ENCODE assay signal across 14 cellular contexts in genomic region chrX:118545510-118545909, GRCh38.
"Had no signal": no experiment of that assay in that cellular context is flagged by ENCODE, and none has a peak within 500 bp of the region (broad histone marks: within the 10 kb centered on the region; RNA-seq: fewer than 3 reads in every experiment).

No MANE protein-coding gene starts in this region.

- H3K4me1 ChIP-seq: adrenal gland, neural progenitor cell, sigmoid colon had no signal

- H3K9ac ChIP-seq: neural progenitor cell had no signal

- H3K4me2 ChIP-seq: neural progenitor cell had no signal

- H3K4me3 Mint-ChIP-seq: activated CD4-positive, alpha-beta T cell treated with anti-CD3 and anti-CD28 coated beads, Interleukin-2, amount 10 ng/mL, durations not matched to agents 24 days and 14 days; neural progenitor cell; stimulated activated naive CD8-positive, alpha-beta T cell treated with anti-CD3 and anti-CD28 coated beads, Interleukin-15, amount 100 ng/mL, for 72 hours had no signal

- H3K27ac Mint-ChIP-seq: activated CD4-positive, alpha-beta T cell treated with anti-CD3 and anti-CD28 coated beads, Interleukin-2, amount 10 ng/mL, durations not matched to agents 24 days and 14 days; neural progenitor cell had no signal

- H3K27me3 Mint-ChIP-seq: activated CD4-positive, alpha-beta T cell treated with anti-CD3 and anti-CD28 coated beads, Interleukin-2, amount 10 ng/mL, durations not matched to agents 24 days and 14 days; stimulated activated naive CD8-positive, alpha-beta T cell treated with anti-CD3 and anti-CD28 coated beads, Interleukin-15, amount 100 ng/mL, for 72 hours had no signal

- DNase-seq: activated CD4-positive, alpha-beta T cell treated with anti-CD3 and anti-CD28 coated beads, Interleukin-2, amount 10 ng/mL, durations not matched to agents 24 days and 14 days; activated naive CD4-positive, alpha-beta T cell treated with Interleukin-2 at 50 U/mL for 16 hours; adrenal gland; central memory CD4-positive, alpha-beta T cell; mammary epithelial cell; ovary; sigmoid colon; stimulated activated CD4-positive, alpha-beta T cell treated with anti-CD3 and anti-CD28 coated beads, Interleukin-12 subunit alpha, Interleukin-12 subunit beta, amount 100 ng/mL, for 4 hours; stimulated activated CD4-positive, alpha-beta T cell treated with anti-CD3 and anti-CD28 coated beads, Interleukin-4, amount 100 ng/mL, for 1 hour; stimulated activated naive CD8-positive, alpha-beta T cell treated with anti-CD3 and anti-CD28 coated beads, Interleukin-15, amount 100 ng/mL, for 72 hours; WERI-Rb-1 had no signal

- H3K4me3 ChIP-seq: adrenal gland, esophagus muscularis mucosa, neural progenitor cell, ovary, sigmoid colon, thoracic aorta had no signal

- H3K9me3 Mint-ChIP-seq: activated CD4-positive, alpha-beta T cell treated with anti-CD3 and anti-CD28 coated beads, Interleukin-2, amount 10 ng/mL, durations not matched to agents 24 days and 14 days; stimulated activated naive CD8-positive, alpha-beta T cell treated with anti-CD3 and anti-CD28 coated beads, Interleukin-15, amount 100 ng/mL, for 72 hours had no signal

- H3K27ac ChIP-seq: adrenal gland, esophagus muscularis mucosa, neural progenitor cell, ovary, sigmoid colon, thoracic aorta, WERI-Rb-1 had no signal

- H2AFZ ChIP-seq: neural progenitor cell had no signal

- H3K9me3 ChIP-seq: adrenal gland, esophagus muscularis mucosa, ovary, sigmoid colon, thoracic aorta had no signal

- H3K27me3 ChIP-seq: adrenal gland, esophagus muscularis mucosa, neural progenitor cell, ovary, sigmoid colon had no signal

- H3K36me3 ChIP-seq: adrenal gland, neural progenitor cell, ovary, WERI-Rb-1 had no signal
